In the genomic region with DNA sequence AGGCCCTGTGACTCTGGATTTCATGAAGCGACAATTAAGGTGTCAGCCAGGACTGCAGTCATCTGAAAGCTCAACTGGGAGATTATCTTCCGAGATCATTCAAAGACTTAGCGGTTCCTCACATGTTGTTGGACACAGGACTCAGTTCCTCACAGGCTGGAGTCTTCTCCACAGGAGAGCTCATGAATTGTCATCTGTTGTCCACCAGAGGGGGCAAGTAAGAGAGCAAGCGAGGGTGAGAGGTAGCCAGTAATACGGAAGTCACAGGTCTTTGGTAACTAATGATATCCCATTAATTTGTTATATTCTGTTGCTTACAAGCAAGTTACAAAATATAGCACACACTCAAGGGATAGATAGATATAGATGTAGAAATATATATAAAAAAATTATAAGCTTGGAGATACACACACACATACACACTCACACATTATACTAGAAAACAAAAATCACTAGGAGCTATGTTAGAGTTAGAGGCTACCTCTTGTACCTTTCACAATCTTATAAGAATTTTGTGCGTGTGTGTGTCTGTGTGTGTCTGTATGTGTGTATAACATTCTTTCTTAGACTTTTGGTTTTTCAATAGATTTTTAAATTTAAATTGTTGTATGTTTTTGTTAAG, we compare ENCODE assay signal across 8 cellular contexts.
DNase-seq lines count a peak whose midpoint lies in the region; ATAC-seq and TF ChIP-seq lines count a peak whose summit lies in the region.

No MANE protein-coding gene starts in this region.

- H3K4me3 ChIP-seq in astrocyte of the cerebellum (ENCODE audit: low read depth, low read length) (no peak overlapping the region), mesenchymal stem cell (ENCODE audit: insufficient read depth in 1 of 2, low read depth in 1 of 2, low read length in 2 of 2) (no peak overlapping the region), Peyer's patch (no peak overlapping the region)

- ATAC-seq in GM18499 (IDR thresholded peaks at IDR 0.05; ENCODE audit: insufficient read depth, unreplicated experiment) (peak; percentile 83), HG02840 (IDR thresholded peaks at IDR 0.05; ENCODE audit: low FRiP score, unreplicated experiment) (peak; percentile 82)

- TF ChIP-seq CTCF in astrocyte of the cerebellum (IDR thresholded peaks at IDR 0.05; ENCODE audit: low read depth, low read length, missing control alignments) = peak; percentile 63
- peak in 2 of 6 experiments; percentile 15 to 21 for TF ChIP-seq CTCF in Peyer's patch (IDR thresholded peaks at IDR 0.05)

- H2BK15ac ChIP-seq in mesenchymal stem cell (ENCODE audit: low read depth, poor library complexity, severe bottlenecking) = no peak overlapping the region

- no peaks in the 10 kb centered on the region for H3K79me1 ChIP-seq in mesenchymal stem cell (replicated peaks; ENCODE audit: low read length, poor library complexity, severe bottlenecking)

- intact Hi-C loops in posterior vena cava (cut with DNase I) = no loop called here

- no peaks in the 10 kb centered on the region for H3K27me3 ChIP-seq in mesenchymal stem cell (ENCODE audit: control insufficient read depth in 1 of 2, insufficient read depth in 1 of 2, low read length in 2 of 2)
- H3K27me3 ChIP-seq in Peyer's patch = no peaks in the 10 kb centered on the region

- no peak overlapping the region for H3K27ac ChIP-seq in mesenchymal stem cell (ENCODE audit: low read length, poor library complexity, severe bottlenecking)
- H3K27ac ChIP-seq in Peyer's patch = no peak overlapping the region

- no peak overlapping the region for H2BK120ac ChIP-seq in mesenchymal stem cell (ENCODE audit: low read depth, low read length)

- WGBS in mesenchymal stem cell = 83% methylated on average over 3 of the region's 6 CpGs

- in situ Hi-C loops in ACHN (cut with HindIII; ENCODE audit: low pct_ligation_motif_present, low pct_unique_long_range_greater_than_20kb, low sequenced_read_pairs) = no loop called here
- in situ Hi-C loops in astrocyte of the cerebellum (cut with HindIII; ENCODE audit: low sequenced_read_pairs) = no loop called here

- H3K4me1 ChIP-seq in mesenchymal stem cell (ENCODE audit: control insufficient read depth, insufficient read depth, low read depth, low read length) (no peaks in the 10 kb centered on the region), Peyer's patch (no peaks in the 10 kb centered on the region)

- H3K4me2 ChIP-seq in mesenchymal stem cell (ENCODE audit: low read length, poor library complexity, severe bottlenecking) = no peak overlapping the region

- no peak for TF ChIP-seq POLR2A in Peyer's patch (IDR thresholded peaks at IDR 0.05)

- no peak overlapping the region for H3K18ac ChIP-seq in mesenchymal stem cell (ENCODE audit: low read depth in 1 of 2, low read length in 2 of 2)

- no peak overlapping the region for H2AK5ac ChIP-seq in mesenchymal stem cell (ENCODE audit: low read length, severe bottlenecking)

- H3K9ac ChIP-seq in mesenchymal stem cell (ENCODE audit: low read length) = no peak overlapping the region

- H3K23ac ChIP-seq in mesenchymal stem cell (ENCODE audit: low read length in 2 of 2) = no peak overlapping the region

- H2BK5ac ChIP-seq in mesenchymal stem cell (ENCODE audit: low read depth, low read length, poor library complexity, severe bottlenecking) = no peak overlapping the region

- H3K36me3 ChIP-seq in mesenchymal stem cell (ENCODE audit: control insufficient read depth in 1 of 2, insufficient read depth in 2 of 2, low read depth in 1 of 2, low read length in 2 of 2) = no peaks in the 10 kb centered on the region
- no peaks in the 10 kb centered on the region for H3K36me3 ChIP-seq in Peyer's patch

- no peak overlapping the region for H4K8ac ChIP-seq in mesenchymal stem cell (ENCODE audit: low read length)

- no peak overlapping the region for H3K4ac ChIP-seq in mesenchymal stem cell (ENCODE audit: low read depth in 1 of 2, low read length in 2 of 2)

- H2AFZ ChIP-seq in mesenchymal stem cell (ENCODE audit: low read depth, low read length) = no peak overlapping the region

- peak; percentile 70 for DNase-seq in ACHN
- DNase-seq in NCI-H1092 (lab: John Stamatoyannopoulos, UW) = peak; percentile 38
- DNase-seq in astrocyte of the cerebellum (ENCODE audit: low read depth) = peak; percentile 12
- DNase-seq in mesenchymal stem cell = peak; percentile 64
- no peak for DNase-seq in posterior vena cava (ENCODE audit: low spot score)
- no peak for DNase-seq in Peyer's patch

- no peaks in the 10 kb centered on the region for H3K9me3 ChIP-seq in mesenchymal stem cell (ENCODE audit: control insufficient read depth, low read length)
- H3K9me3 ChIP-seq in Peyer's patch = no peaks in the 10 kb centered on the region

- no peak overlapping the region for H3K14ac ChIP-seq in mesenchymal stem cell (ENCODE audit: low read length in 2 of 2)

- H2BK12ac ChIP-seq in mesenchymal stem cell (ENCODE audit: low read length in 2 of 2) = no peak overlapping the region

- H4K91ac ChIP-seq in mesenchymal stem cell (ENCODE audit: low read length) = no peak overlapping the region

Comparison
In these comparisons a context has a peak if more than half of its experiments do, and no peak if none do; other contexts are left out.
1. DNase-seq: peak in ACHN (single experiment), NCI-H1092 (single experiment), astrocyte of the cerebellum (single experiment) and mesenchymal stem cell (single experiment); none in posterior vena cava (single experiment) and Peyer's patch (0 of 3).